ENCODE assay signal across 8 cellular contexts in genomic region chr6:116277124-116277523, GRCh38. TPM values are rescaled to one million over a fixed set of nuclear protein-coding genes. Genes with fewer than 3 reads are reported as not detected.
DNase-seq lines count a peak whose midpoint lies in the region; ATAC-seq and TF ChIP-seq lines count a peak whose summit lies in the region.

No MANE protein-coding gene starts in this region.

- no peaks in the 10 kb centered on the region for H3K9me3 ChIP-seq in A673 (ENCODE audit: low read depth, low read length, poor library complexity, severe bottlenecking)
- H3K9me3 ChIP-seq in breast epithelium: no peaks in the 10 kb centered on the region
- no peaks in the 10 kb centered on the region for H3K9me3 ChIP-seq in muscle layer of colon (ENCODE audit: low read length)

- H3K36me3 ChIP-seq in A673 (ENCODE audit: insufficient read depth, low read length, poor library complexity, severe bottlenecking) (peaks cover 9% of the 10 kb centered on the region), breast epithelium (no peaks in the 10 kb centered on the region), muscle layer of colon (ENCODE audit: insufficient read depth, low read length) (peaks cover 22% of the 10 kb centered on the region)

- no peaks in the 10 kb centered on the region for H3K27me3 ChIP-seq in A673 (replicated peaks; ENCODE audit: insufficient read depth, low read depth, low read length, poor library complexity)
- H3K27me3 ChIP-seq in breast epithelium: no peaks in the 10 kb centered on the region
- no peaks in the 10 kb centered on the region for H3K27me3 ChIP-seq in muscle layer of colon (ENCODE audit: control insufficient read depth in 1 of 2, insufficient read depth in 2 of 2, low read length in 2 of 2)

- peak overlapping the region; percentile 83 for H3K9ac ChIP-seq in muscle layer of colon (ENCODE audit: low read length)

- H3K4me1 ChIP-seq in A673 (ENCODE audit: insufficient read depth, low read length, poor library complexity, severe bottlenecking) (peaks cover 33% of the 10 kb centered on the region), breast epithelium (peaks cover 0 to 13% of the 10 kb centered on the region in 2 donors), muscle layer of colon (ENCODE audit: insufficient read depth, low read length) (peaks cover 52% of the 10 kb centered on the region)

- POLR2A ChIA-PET in A673 (lab: Charles Lee; ENCODE audit: low non-redundant PET): no interaction called here

- no peak for ATAC-seq in HG02623 (IDR thresholded peaks at IDR 0.05; ENCODE audit: unreplicated experiment)

- no TSS peak for BruUV-seq in A673 (replicated peaks; lab: Mats Ljungman, UMichigan)

- no peak overlapping the region for H3K27ac ChIP-seq in A673 (ENCODE audit: low read depth, low read length, poor library complexity, severe bottlenecking)
- peak overlapping the region; percentile 41 to 100 for H3K27ac ChIP-seq in breast epithelium
- H3K27ac ChIP-seq in muscle layer of colon (ENCODE audit: low read depth, low read length): no peak overlapping the region

- CTCF ChIA-PET in A673 (lab: Charles Lee): interaction anchor here (1.1 kb wide), 1 partner anchor 9 kb away, joined by 3 read pairs; no protein-coding TSS in a partner anchor

- peak overlapping the region; percentile 31 for H3K4me3 ChIP-seq in A673 (ENCODE audit: low read depth, low read length, poor library complexity, severe bottlenecking)
- peak overlapping the region; percentile 89 to 91 (median 90) for H3K4me3 ChIP-seq in breast epithelium
- H3K4me3 ChIP-seq in muscle layer of colon (ENCODE audit: low read depth in 1 of 2, low read length in 2 of 2): peak overlapping the region; percentile 53 to 67

- intact Hi-C loops in A673 (cut with micrococcal nuclease; ENCODE audit: unreplicated experiment): loop anchor here (5.0 to 10.0 kb wide), 2 partner anchors 370 to 568 kb away; no protein-coding TSS in a partner anchor
- intact Hi-C loops in breast epithelium (cut with DNase I; ENCODE audit: low total_unique reads): no loop called here

- TF ChIP-seq CTCF in A673 (conservative IDR thresholded peaks at IDR 0.05; ENCODE audit: low read depth, low read length) (no peak), breast epithelium (IDR thresholded peaks at IDR 0.05) (no peak)

- no peak for DNase-seq in A673 (ENCODE audit: low spot score)
- peak; percentile 8 for DNase-seq in HT-29 (ENCODE audit: low spot score)
- no peak for DNase-seq in breast epithelium (ENCODE audit: low spot score in 2 of 2)
- DNase-seq in SHP77 treated with DMSO at 0.1 percent for 48 hours (lab: John Stamatoyannopoulos, UW): no peak
- DNase-seq in SKM-1 treated with dmso at 0.1 percent for 144 hours (lab: John Stamatoyannopoulos, UW; ENCODE audit: unreplicated experiment): no peak
- DNase-seq in occipital lobe (lab: John Stamatoyannopoulos, UW): no peak

- no peak for TF ChIP-seq POLR2A in breast epithelium (IDR thresholded peaks at IDR 0.05)

RNA-seq across cellular contexts. Expression of gene TSPYL1, which starts 2.6 kb away (rescaled TPM):
- total RNA-seq in A673 (2021) (39.7 and 41.1 TPM in 2 replicates), breast epithelium (10 to 100 TPM; 55.4 to 81.8 (median 63.8) TPM), occipital lobe (205 TPM)
- 62.6 and 63.2 TPM in 2 replicates for total RNA-seq in HT-29 (2014; rRNA removed; shearing (Covaris generic))

RNA-seq across cellular contexts. Expression of gene TSPYL4, which starts 23.2 kb away (rescaled TPM):
- total RNA-seq in A673 (2021) (17.2 and 17.7 TPM in 2 replicates), breast epithelium (10 to 100 TPM; 15.2 to 22.2 (median 19.0) TPM), occipital lobe (70.2 TPM)
- total RNA-seq in HT-29 (2014; rRNA removed; shearing (Covaris generic)): 9.2 and 10.3 TPM in 2 replicates

Comparison
In these comparisons a context has a peak if more than half of its experiments do, and no peak if none do; other contexts are left out.
1. H3K27ac ChIP-seq: peak in breast epithelium (2 of 2); none in A673 (single experiment) and muscle layer of colon (single experiment).
2. H3K4me3 ChIP-seq: peak in every context shown above with its lines; median percentile 90 in breast epithelium; 60 in muscle layer of colon; 31 in A673.